Comparison of ENCODE assay signal across 1 cellular context in the genomic region with DNA sequence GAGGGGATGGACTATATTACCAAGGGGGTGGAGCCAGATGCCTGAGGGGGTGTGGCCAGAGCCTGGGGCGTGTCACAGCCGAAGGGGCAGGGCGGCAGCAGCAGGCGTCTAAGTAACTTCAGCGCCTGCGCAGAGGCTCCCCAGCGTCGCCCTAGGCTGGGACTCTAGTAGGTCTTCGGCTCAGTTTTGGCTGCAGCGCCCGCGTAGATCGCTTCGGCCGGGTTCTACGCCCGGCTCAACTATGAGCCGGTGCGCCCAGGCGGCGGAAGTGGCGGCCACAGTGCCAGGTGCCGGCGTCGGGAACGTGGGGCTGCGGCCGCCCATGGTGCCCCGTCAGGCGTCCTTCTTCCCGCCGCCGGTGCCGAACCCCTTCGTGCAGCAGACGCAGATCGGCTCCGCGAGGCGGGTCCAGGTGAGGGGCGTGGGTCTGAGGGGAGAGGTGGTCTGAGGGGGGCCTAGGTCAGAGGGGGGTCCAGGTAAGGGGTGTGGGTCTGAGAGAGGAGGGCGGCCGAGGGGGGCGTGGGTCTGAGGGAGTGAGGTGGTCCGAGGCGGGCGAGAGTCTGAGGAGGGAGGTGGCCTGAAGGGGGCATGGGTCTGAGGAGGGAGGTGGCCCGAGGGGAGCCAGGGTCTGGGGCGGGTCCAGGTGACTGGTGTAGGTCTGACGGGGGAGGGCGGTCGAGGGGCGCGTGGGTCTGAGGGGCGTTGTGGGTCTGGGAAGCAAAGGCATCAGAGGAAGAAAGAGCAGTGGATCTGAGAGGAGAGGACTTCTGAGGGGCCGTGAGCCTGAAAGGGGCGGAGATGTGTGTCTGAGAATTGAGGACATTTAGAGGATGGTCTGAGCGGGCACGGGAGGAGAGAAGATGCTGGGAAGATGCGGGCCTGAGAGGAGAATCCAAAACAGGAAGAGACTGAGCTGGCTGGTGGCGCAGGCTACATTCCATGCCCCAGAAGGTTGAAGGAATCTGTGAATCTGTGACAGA.
TF ChIP-seq lines count a peak whose summit lies in the region.

A gene with protein sequence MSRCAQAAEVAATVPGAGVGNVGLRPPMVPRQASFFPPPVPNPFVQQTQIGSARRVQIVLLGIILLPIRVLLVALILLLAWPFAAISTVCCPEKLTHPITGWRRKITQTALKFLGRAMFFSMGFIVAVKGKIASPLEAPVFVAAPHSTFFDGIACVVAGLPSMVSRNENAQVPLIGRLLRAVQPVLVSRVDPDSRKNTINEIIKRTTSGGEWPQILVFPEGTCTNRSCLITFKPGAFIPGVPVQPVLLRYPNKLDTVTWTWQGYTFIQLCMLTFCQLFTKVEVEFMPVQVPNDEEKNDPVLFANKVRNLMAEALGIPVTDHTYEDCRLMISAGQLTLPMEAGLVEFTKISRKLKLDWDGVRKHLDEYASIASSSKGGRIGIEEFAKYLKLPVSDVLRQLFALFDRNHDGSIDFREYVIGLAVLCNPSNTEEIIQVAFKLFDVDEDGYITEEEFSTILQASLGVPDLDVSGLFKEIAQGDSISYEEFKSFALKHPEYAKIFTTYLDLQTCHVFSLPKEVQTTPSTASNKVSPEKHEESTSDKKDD (plus strand): TSS at position 132 of the 980 bp plus-strand sequence. CDS start 110 bp downstream, at position 242.

TF ChIP-seq in HepG2, 621 proteins besides CTCF, POLR2A, EP300 and RAD21 (continued from another document and continues in another):
- TF ChIP-seq, protein P1, sequence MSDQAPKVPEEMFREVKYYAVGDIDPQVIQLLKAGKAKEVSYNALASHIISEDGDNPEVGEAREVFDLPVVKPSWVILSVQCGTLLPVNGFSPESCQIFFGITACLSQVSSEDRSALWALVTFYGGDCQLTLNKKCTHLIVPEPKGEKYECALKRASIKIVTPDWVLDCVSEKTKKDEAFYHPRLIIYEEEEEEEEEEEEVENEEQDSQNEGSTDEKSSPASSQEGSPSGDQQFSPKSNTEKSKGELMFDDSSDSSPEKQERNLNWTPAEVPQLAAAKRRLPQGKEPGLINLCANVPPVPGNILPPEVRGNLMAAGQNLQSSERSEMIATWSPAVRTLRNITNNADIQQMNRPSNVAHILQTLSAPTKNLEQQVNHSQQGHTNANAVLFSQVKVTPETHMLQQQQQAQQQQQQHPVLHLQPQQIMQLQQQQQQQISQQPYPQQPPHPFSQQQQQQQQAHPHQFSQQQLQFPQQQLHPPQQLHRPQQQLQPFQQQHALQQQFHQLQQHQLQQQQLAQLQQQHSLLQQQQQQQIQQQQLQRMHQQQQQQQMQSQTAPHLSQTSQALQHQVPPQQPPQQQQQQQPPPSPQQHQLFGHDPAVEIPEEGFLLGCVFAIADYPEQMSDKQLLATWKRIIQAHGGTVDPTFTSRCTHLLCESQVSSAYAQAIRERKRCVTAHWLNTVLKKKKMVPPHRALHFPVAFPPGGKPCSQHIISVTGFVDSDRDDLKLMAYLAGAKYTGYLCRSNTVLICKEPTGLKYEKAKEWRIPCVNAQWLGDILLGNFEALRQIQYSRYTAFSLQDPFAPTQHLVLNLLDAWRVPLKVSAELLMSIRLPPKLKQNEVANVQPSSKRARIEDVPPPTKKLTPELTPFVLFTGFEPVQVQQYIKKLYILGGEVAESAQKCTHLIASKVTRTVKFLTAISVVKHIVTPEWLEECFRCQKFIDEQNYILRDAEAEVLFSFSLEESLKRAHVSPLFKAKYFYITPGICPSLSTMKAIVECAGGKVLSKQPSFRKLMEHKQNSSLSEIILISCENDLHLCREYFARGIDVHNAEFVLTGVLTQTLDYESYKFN (CRISPR knock-in tag; conservative IDR thresholded peaks at IDR 0.05): no peak
- TF ChIP-seq HMGA1 (CRISPR knock-in tag; conservative IDR thresholded peaks at IDR 0.05) (no peak), ZNF747 (CRISPR knock-in tag; IDR thresholded peaks at IDR 0.05; ENCODE audit: borderline replicate concordance) (no peak), ZNF552 (CRISPR knock-in tag; IDR thresholded peaks at IDR 0.05; ENCODE audit: borderline replicate concordance) (no peak), ZNF235 (CRISPR knock-in tag; IDR thresholded peaks at IDR 0.05; ENCODE audit: borderline replicate concordance) (peak; percentile 93; the same call in 1 of the 2 replicates), ZBTB3 (CRISPR knock-in tag; IDR thresholded peaks at IDR 0.05; ENCODE audit: borderline replicate concordance, low read depth) (no peak), ZBTB7A (CRISPR knock-in tag; IDR thresholded peaks at IDR 0.05) (no peak), SMAD9 (CRISPR knock-in tag; IDR thresholded peaks at IDR 0.05) (no peak), SYNCRIP (IDR thresholded peaks at IDR 0.05; ENCODE audit: insufficient read depth, low read depth, low read length) (no peak), NCOA1 (CRISPR knock-in tag; IDR thresholded peaks at IDR 0.05) (no peak), ZNF703 (CRISPR knock-in tag; IDR thresholded peaks at IDR 0.05; ENCODE audit: borderline replicate concordance) (no peak), HMG20B (CRISPR knock-in tag; conservative IDR thresholded peaks at IDR 0.05) (no peak), ZNF205 (CRISPR knock-in tag; IDR thresholded peaks at IDR 0.05) (no peak), ZNF678 (CRISPR knock-in tag; IDR thresholded peaks at IDR 0.05) (0 out of 2 replicates have a peak, but pooled peaks have one; percentile 18), ZNF567 (CRISPR knock-in tag; IDR thresholded peaks at IDR 0.05; ENCODE audit: borderline replicate concordance) (no peak), ZNF766 (CRISPR knock-in tag; IDR thresholded peaks at IDR 0.05; ENCODE audit: borderline replicate concordance) (peak; percentile 45; the same call in 1 of the 2 replicates), ZNF225 (CRISPR knock-in tag; IDR thresholded peaks at IDR 0.05) (no peak), ZNF234 (CRISPR knock-in tag; conservative IDR thresholded peaks at IDR 0.05) (no peak), NCOA2 (CRISPR knock-in tag; IDR thresholded peaks at IDR 0.05) (no peak), GTF2F1 (IDR thresholded peaks at IDR 0.05; ENCODE audit: low read length) (no peak), YY1 (IDR thresholded peaks at IDR 0.05; ENCODE audit: insufficient read depth, insufficient replicate concordance, low read depth, low read length) (no peak), SNRNP70 (IDR thresholded peaks at IDR 0.05; ENCODE audit: low read depth, low read length) (no peak), HNRNPH1 (optimal IDR thresholded peaks at IDR 0.05; ENCODE audit: low read depth, low read length) (no peak), MTA1 (CRISPR knock-in tag; IDR thresholded peaks at IDR 0.05; ENCODE audit: borderline replicate concordance) (no peak), RAD51 (IDR thresholded peaks at IDR 0.05; ENCODE audit: borderline replicate concordance) (no peak), NFRKB (IDR thresholded peaks at IDR 0.05) (no peak), NR2F6 (IDR thresholded peaks at IDR 0.05) (no peak), NR2F6 (CRISPR knock-in tag; IDR thresholded peaks at IDR 0.05) (no peak), ZNF101 (CRISPR knock-in tag; IDR thresholded peaks at IDR 0.05; ENCODE audit: borderline replicate concordance, low read depth) (no peak), RNF2 (conservative IDR thresholded peaks at IDR 0.05; ENCODE audit: low read depth) (no peak), SIN3A (IDR thresholded peaks at IDR 0.05; ENCODE audit: borderline replicate concordance, low read depth, low read length) (no peak), GLI4 (CRISPR knock-in tag; IDR thresholded peaks at IDR 0.05; ENCODE audit: borderline replicate concordance) (peak; percentile 35; the same call in 1 of the 2 replicates), SP5 (CRISPR knock-in tag; IDR thresholded peaks at IDR 0.05; ENCODE audit: borderline replicate concordance, low read depth) (no peak), HMG20A (CRISPR knock-in tag; IDR thresholded peaks at IDR 0.05; ENCODE audit: borderline replicate concordance) (no peak), RELA (CRISPR knock-in tag; IDR thresholded peaks at IDR 0.05) (no peak), PCBP2 (optimal IDR thresholded peaks at IDR 0.05; ENCODE audit: low read depth, low read length, poor library complexity, severe bottlenecking) (no peak), ZNF484 (CRISPR knock-in tag; IDR thresholded peaks at IDR 0.05; ENCODE audit: borderline replicate concordance, low read depth) (no peak), SNAPC2 (CRISPR knock-in tag; IDR thresholded peaks at IDR 0.05) (no peak), NPAS2 (CRISPR knock-in tag; IDR thresholded peaks at IDR 0.05; ENCODE audit: borderline replicate concordance) (no peak), SAFB2 (CRISPR knock-in tag; IDR thresholded peaks at IDR 0.05; ENCODE audit: borderline replicate concordance, low read depth) (no peak), ZNF230 (CRISPR knock-in tag; IDR thresholded peaks at IDR 0.05) (no peak), SMARCC2 (IDR thresholded peaks at IDR 0.05) (no peak)
- TF ChIP-seq, protein P2, sequence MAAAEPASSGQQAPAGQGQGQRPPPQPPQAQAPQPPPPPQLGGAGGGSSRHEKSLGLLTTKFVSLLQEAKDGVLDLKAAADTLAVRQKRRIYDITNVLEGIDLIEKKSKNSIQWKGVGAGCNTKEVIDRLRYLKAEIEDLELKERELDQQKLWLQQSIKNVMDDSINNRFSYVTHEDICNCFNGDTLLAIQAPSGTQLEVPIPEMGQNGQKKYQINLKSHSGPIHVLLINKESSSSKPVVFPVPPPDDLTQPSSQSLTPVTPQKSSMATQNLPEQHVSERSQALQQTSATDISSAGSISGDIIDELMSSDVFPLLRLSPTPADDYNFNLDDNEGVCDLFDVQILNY (CRISPR knock-in tag; conservative IDR thresholded peaks at IDR 0.05): no peak
- TF ChIP-seq, protein P3, sequence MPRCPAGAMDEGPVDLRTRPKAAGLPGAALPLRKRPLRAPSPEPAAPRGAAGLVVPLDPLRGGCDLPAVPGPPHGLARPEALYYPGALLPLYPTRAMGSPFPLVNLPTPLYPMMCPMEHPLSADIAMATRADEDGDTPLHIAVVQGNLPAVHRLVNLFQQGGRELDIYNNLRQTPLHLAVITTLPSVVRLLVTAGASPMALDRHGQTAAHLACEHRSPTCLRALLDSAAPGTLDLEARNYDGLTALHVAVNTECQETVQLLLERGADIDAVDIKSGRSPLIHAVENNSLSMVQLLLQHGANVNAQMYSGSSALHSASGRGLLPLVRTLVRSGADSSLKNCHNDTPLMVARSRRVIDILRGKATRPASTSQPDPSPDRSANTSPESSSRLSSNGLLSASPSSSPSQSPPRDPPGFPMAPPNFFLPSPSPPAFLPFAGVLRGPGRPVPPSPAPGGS (CRISPR knock-in tag; IDR thresholded peaks at IDR 0.05): peak; percentile 38; the same call in 1 of the 2 replicates
- TF ChIP-seq, protein P4, sequence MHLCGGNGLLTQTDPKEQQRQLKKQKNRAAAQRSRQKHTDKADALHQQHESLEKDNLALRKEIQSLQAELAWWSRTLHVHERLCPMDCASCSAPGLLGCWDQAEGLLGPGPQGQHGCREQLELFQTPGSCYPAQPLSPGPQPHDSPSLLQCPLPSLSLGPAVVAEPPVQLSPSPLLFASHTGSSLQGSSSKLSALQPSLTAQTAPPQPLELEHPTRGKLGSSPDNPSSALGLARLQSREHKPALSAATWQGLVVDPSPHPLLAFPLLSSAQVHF (CRISPR knock-in tag; IDR thresholded peaks at IDR 0.05): 0 out of 2 replicates have a peak, but pooled peaks have one; percentile 8
- TF ChIP-seq, protein P5, sequence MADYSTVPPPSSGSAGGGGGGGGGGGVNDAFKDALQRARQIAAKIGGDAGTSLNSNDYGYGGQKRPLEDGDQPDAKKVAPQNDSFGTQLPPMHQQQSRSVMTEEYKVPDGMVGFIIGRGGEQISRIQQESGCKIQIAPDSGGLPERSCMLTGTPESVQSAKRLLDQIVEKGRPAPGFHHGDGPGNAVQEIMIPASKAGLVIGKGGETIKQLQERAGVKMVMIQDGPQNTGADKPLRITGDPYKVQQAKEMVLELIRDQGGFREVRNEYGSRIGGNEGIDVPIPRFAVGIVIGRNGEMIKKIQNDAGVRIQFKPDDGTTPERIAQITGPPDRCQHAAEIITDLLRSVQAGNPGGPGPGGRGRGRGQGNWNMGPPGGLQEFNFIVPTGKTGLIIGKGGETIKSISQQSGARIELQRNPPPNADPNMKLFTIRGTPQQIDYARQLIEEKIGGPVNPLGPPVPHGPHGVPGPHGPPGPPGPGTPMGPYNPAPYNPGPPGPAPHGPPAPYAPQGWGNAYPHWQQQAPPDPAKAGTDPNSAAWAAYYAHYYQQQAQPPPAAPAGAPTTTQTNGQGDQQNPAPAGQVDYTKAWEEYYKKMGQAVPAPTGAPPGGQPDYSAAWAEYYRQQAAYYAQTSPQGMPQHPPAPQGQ (CRISPR knock-in tag; IDR thresholded peaks at IDR 0.05; ENCODE audit: borderline replicate concordance): no peak
- TF ChIP-seq, protein P6, sequence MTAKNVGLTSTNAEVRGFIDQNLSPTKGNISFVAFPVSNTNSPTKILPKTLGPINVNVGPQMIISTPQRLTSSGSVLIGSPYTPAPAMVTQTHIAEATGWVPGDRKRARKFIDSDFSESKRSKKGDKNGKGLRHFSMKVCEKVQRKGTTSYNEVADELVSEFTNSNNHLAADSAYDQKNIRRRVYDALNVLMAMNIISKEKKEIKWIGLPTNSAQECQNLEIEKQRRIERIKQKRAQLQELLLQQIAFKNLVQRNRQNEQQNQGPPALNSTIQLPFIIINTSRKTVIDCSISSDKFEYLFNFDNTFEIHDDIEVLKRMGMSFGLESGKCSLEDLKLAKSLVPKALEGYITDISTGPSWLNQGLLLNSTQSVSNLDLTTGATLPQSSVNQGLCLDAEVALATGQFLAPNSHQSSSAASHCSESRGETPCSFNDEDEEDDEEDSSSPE (CRISPR knock-in tag; IDR thresholded peaks at IDR 0.05): no peak
- TF ChIP-seq, protein P7, sequence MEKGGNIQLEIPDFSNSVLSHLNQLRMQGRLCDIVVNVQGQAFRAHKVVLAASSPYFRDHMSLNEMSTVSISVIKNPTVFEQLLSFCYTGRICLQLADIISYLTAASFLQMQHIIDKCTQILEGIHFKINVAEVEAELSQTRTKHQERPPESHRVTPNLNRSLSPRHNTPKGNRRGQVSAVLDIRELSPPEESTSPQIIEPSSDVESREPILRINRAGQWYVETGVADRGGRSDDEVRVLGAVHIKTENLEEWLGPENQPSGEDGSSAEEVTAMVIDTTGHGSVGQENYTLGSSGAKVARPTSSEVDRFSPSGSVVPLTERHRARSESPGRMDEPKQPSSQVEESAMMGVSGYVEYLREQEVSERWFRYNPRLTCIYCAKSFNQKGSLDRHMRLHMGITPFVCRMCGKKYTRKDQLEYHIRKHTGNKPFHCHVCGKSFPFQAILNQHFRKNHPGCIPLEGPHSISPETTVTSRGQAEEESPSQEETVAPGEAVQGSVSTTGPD (CRISPR knock-in tag; IDR thresholded peaks at IDR 0.05): no peak
- TF ChIP-seq, protein P8, sequence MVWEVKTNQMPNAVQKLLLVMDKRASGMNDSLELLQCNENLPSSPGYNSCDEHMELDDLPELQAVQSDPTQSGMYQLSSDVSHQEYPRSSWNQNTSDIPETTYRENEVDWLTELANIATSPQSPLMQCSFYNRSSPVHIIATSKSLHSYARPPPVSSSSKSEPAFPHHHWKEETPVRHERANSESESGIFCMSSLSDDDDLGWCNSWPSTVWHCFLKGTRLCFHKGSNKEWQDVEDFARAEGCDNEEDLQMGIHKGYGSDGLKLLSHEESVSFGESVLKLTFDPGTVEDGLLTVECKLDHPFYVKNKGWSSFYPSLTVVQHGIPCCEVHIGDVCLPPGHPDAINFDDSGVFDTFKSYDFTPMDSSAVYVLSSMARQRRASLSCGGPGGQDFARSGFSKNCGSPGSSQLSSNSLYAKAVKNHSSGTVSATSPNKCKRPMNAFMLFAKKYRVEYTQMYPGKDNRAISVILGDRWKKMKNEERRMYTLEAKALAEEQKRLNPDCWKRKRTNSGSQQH (CRISPR knock-in tag; IDR thresholded peaks at IDR 0.05; ENCODE audit: low read depth): no peak
- TF ChIP-seq, protein P9, sequence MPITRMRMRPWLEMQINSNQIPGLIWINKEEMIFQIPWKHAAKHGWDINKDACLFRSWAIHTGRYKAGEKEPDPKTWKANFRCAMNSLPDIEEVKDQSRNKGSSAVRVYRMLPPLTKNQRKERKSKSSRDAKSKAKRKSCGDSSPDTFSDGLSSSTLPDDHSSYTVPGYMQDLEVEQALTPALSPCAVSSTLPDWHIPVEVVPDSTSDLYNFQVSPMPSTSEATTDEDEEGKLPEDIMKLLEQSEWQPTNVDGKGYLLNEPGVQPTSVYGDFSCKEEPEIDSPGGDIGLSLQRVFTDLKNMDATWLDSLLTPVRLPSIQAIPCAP (CRISPR knock-in tag; IDR thresholded peaks at IDR 0.05; ENCODE audit: low read depth): no peak
